1 cellular context compared by ENCODE assay signal in the genomic region with DNA sequence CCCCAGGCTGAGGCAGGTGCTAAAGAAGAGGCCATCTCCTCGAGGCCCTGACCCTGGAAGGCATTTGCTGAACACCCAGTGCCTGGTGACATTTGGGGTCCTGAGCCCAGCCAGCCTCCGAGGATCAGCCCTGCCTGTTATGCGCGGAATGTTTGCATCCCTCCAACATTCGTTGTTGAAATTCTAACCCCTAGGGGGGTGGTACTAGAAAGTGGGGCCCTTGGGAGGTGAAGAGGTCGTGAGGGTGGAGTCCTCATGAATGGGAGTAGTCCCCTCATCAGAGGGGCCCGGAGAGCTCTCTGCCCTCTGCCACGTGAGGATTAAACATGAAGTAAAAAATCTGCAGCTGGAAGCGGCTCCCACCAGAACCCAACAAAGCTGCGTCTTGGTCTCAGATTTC.
TF ChIP-seq lines count a peak whose summit lies in the region.

No MANE protein-coding gene starts in this region.

TF ChIP-seq in K562, 482 proteins besides CTCF, POLR2A, EP300 and RAD21 (continued from another document):
- TF ChIP-seq, protein P1, sequence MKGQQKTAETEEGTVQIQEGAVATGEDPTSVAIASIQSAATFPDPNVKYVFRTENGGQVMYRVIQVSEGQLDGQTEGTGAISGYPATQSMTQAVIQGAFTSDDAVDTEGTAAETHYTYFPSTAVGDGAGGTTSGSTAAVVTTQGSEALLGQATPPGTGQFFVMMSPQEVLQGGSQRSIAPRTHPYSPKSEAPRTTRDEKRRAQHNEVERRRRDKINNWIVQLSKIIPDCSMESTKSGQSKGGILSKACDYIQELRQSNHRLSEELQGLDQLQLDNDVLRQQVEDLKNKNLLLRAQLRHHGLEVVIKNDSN (CRISPR knock-in tag; IDR thresholded peaks at IDR 0.05), result peak; percentile 21; the same call in 1 of the 2 replicates
- TF ChIP-seq TEAD4 (IDR thresholded peaks at IDR 0.05; ENCODE audit: low read length) (no peak), TEAD4 (CRISPR knock-in tag; IDR thresholded peaks at IDR 0.05; ENCODE audit: borderline replicate concordance) (0 out of 2 replicates have a peak, but pooled peaks have one; percentile 55), GTF2F1 (IDR thresholded peaks at IDR 0.05; ENCODE audit: low read depth, low read length) (0 out of 2 replicates have a peak, but pooled peaks have one; percentile 8), ZNF347 (CRISPR knock-in tag; IDR thresholded peaks at IDR 0.05; ENCODE audit: low read depth) (no peak), RBBP5 (IDR thresholded peaks at IDR 0.05; ENCODE audit: borderline replicate concordance, insufficient read depth, low read length, poor library complexity, severe bottlenecking) (peak; percentile 0), TEAD1 (CRISPR knock-in tag; IDR thresholded peaks at IDR 0.05) (0 out of 4 replicates have a peak, but pooled peaks of 1 of the 2 experiments have one; percentile 18), HNRNPL (IDR thresholded peaks at IDR 0.05; ENCODE audit: low read depth, low read length) (no peak), JUN (IDR thresholded peaks at IDR 0.05; ENCODE audit: borderline replicate concordance, low read depth, low read length) (no peak), JUN (CRISPR knock-in tag; IDR thresholded peaks at IDR 0.05; ENCODE audit: borderline replicate concordance) (0 out of 2 replicates have a peak, but pooled peaks have one; percentile 69), PTTG1 (tag; IDR thresholded peaks at IDR 0.05; ENCODE audit: low read depth) (no peak), HNRNPUL1 (IDR thresholded peaks at IDR 0.05; ENCODE audit: low read length) (no peak), TBP (optimal IDR thresholded peaks at IDR 0.05; ENCODE audit: low read depth, low read length) (peak; percentile 2), FOXP1 (CRISPR knock-in tag; IDR thresholded peaks at IDR 0.05) (0 out of 2 replicates have a peak, but pooled peaks have one; percentile 19)
- TF ChIP-seq, protein P2, sequence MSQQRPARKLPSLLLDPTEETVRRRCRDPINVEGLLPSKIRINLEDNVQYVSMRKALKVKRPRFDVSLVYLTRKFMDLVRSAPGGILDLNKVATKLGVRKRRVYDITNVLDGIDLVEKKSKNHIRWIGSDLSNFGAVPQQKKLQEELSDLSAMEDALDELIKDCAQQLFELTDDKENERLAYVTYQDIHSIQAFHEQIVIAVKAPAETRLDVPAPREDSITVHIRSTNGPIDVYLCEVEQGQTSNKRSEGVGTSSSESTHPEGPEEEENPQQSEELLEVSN (IDR thresholded peaks at IDR 0.05; ENCODE audit: borderline replicate concordance in 1 of 2, extremely low read depth in 1 of 2, insufficient read depth in 1 of 2, insufficient read length in 1 of 2, low read depth in 1 of 2, low read length in 1 of 2, poor library complexity in 1 of 2, severe bottlenecking in 1 of 2), result peak in 1 of 2 experiments; percentile 9
- TF ChIP-seq, protein P3, sequence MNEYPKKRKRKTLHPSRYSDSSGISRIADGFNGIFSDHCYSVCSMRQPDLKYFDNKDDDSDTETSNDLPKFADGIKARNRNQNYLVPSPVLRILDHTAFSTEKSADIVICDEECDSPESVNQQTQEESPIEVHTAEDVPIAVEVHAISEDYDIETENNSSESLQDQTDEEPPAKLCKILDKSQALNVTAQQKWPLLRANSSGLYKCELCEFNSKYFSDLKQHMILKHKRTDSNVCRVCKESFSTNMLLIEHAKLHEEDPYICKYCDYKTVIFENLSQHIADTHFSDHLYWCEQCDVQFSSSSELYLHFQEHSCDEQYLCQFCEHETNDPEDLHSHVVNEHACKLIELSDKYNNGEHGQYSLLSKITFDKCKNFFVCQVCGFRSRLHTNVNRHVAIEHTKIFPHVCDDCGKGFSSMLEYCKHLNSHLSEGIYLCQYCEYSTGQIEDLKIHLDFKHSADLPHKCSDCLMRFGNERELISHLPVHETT (CRISPR knock-in tag; conservative IDR thresholded peaks at IDR 0.05 in 1 of 2, IDR thresholded peaks at IDR 0.05 in 1 of 2), result peak in 1 of 2 experiments; percentile 67; a peak in 1 of 4 replicates
- TF ChIP-seq, protein P4, sequence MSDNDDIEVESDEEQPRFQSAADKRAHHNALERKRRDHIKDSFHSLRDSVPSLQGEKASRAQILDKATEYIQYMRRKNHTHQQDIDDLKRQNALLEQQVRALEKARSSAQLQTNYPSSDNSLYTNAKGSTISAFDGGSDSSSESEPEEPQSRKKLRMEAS (CRISPR knock-in tag; IDR thresholded peaks at IDR 0.05), result 0 out of 2 replicates have a peak, but pooled peaks have one; percentile 14
